28 cellular contexts compared by ENCODE assay signal in genomic region chr10:68735119-68735518, GRCh38.
"Had no signal": no experiment of that assay in that cellular context is flagged by ENCODE, and none has a peak within 500 bp of the region (broad histone marks: within the 10 kb centered on the region; RNA-seq: fewer than 3 reads in every experiment).

No MANE protein-coding gene starts in this region.

- FAIRE-seq: kidney, pancreas had no signal

- H3K4me3 Mint-ChIP-seq: dendritic cell treated with granulocyte-macrophage colony-stimulating factor and Interleukin-4, amounts not matched to agents 40 ng/mL and 50 ng/mL, for 4 days; endodermal cell; memory B cell; natural killer cell; stimulated activated naive CD8-positive, alpha-beta T cell treated with anti-CD3 and anti-CD28 coated beads, Interleukin-15, amount 100 ng/mL, for 72 hours had no signal

- H3K27me3 Mint-ChIP-seq: dendritic cell treated with granulocyte-macrophage colony-stimulating factor and Interleukin-4, amounts not matched to agents 40 ng/mL and 50 ng/mL, for 4 days; memory B cell; stimulated activated naive CD8-positive, alpha-beta T cell treated with anti-CD3 and anti-CD28 coated beads, Interleukin-15, amount 100 ng/mL, for 72 hours had no signal

- H2AFZ ChIP-seq: hepatocyte had no signal

- H3K4me3 ChIP-seq: gastrocnemius medialis, heart left ventricle, hepatocyte, lung, pancreas, smooth muscle cell, suprapubic skin, transverse colon, vagina had no signal

- H3K4me2 ChIP-seq: hepatocyte, smooth muscle cell had no signal

- H3K9me3 ChIP-seq: gastrocnemius medialis, heart left ventricle, pancreas, suprapubic skin, transverse colon, vagina had no signal

- H3K27me3 ChIP-seq: gastrocnemius medialis, heart left ventricle, hepatocyte, pancreas, suprapubic skin, transverse colon, vagina had no signal

- H3K27ac Mint-ChIP-seq: dendritic cell treated with granulocyte-macrophage colony-stimulating factor and Interleukin-4, amounts not matched to agents 40 ng/mL and 50 ng/mL, for 4 days; memory B cell; natural killer cell had no signal

- H3K9me3 Mint-ChIP-seq: dendritic cell treated with granulocyte-macrophage colony-stimulating factor and Interleukin-4, amounts not matched to agents 40 ng/mL and 50 ng/mL, for 4 days; endodermal cell; memory B cell; natural killer cell; stimulated activated naive CD8-positive, alpha-beta T cell treated with anti-CD3 and anti-CD28 coated beads, Interleukin-15, amount 100 ng/mL, for 72 hours had no signal

- ATAC-seq: esophagus mucosa; gastrocnemius medialis; heart left ventricle; left lobe of liver; natural killer cell; pancreas; sciatic nerve; stimulated activated naive CD8-positive, alpha-beta T cell treated with anti-CD3 and anti-CD28 coated beads, Interleukin-15, amount 100 ng/mL, for 72 hours had no signal

- H3K27ac ChIP-seq: epithelial cell of prostate, gastrocnemius medialis, heart left ventricle, hepatocyte, pancreas, suprapubic skin, transverse colon, vagina had no signal

- H3K4me1 Mint-ChIP-seq: endodermal cell had no signal

- DNase-seq: effector CD8-positive, alpha-beta T cell; endodermal cell; foreskin fibroblast; gastrocnemius medialis; heart left ventricle; kidney; natural killer cell; occipital lobe; pancreas; retina; stimulated activated CD4-positive, alpha-beta T cell treated with anti-CD3 and anti-CD28 coated beads, Interleukin-12 subunit alpha, Interleukin-12 subunit beta, amount 100 ng/mL, for 4 hours; stimulated activated CD4-positive, alpha-beta T cell treated with anti-CD3 and anti-CD28 coated beads, Interleukin-1b, Interleukin-23, amount 100 ng/mL, for 48 hours; stimulated activated CD4-positive, alpha-beta T cell treated with anti-CD3 and anti-CD28 coated beads, Interleukin-4, amount 100 ng/mL, for 1 hour; stimulated activated CD8-positive, alpha-beta memory T cell treated with anti-CD3 and anti-CD28 coated beads, Interleukin-4, amount 100 ng/mL, for 48 hours; stimulated activated naive CD4-positive, alpha-beta T cell; stimulated activated naive CD8-positive, alpha-beta T cell treated with anti-CD3 and anti-CD28 coated beads, Interleukin-15, amount 100 ng/mL, for 72 hours; transverse colon had no signal

- H3K4me1 ChIP-seq: gastrocnemius medialis, heart left ventricle, pancreas, suprapubic skin, transverse colon, vagina had no signal
